ENCODE assay signal across 8 cellular contexts in the genomic region with DNA sequence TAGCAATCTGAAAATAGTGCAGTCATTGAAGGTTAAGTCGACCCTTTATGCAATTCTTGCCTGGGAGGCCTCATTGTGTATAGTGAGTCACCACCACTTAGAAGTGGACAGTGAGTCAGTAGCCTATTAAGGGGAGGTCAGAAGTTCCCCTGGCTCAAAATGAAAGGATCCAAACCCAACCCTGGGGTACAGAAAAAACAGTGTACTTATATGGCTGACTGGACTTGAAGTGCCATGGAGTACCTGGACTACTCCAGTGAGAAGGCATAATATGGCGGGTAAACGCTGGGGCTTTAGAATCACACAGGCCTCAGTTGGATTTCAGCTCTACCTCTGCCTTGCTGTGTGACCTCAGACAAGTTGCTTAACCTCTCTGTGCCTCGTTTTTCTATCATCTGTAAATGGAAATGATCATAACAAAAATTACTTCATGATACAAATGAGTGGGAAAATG. TPM values are rescaled to one million over a fixed set of nuclear protein-coding genes. Genes with fewer than 3 reads are reported as not detected.
DNase-seq lines count a peak whose midpoint lies in the region; FAIRE-seq and TF ChIP-seq lines count a peak whose summit lies in the region.
"Had no signal": no experiment of that assay in that cellular context is flagged by ENCODE, and none has a peak within 500 bp of the region (broad histone marks: within the 10 kb centered on the region; RNA-seq: fewer than 3 reads in every experiment).

No MANE protein-coding gene starts in this region.

- POLR2A ChIA-PET in RWPE1 (lab: Yijun Ruan, JAX; ENCODE audit: low non-redundant PET), result no interaction called here

- peak; percentile 93 for DNase-seq in H4 (ENCODE audit: low spot score)
- peak; percentile 84 for DNase-seq in RWPE1 (ENCODE audit: low spot score)
- peak; percentile 92 for DNase-seq in fibroblast of the conjunctiva (ENCODE audit: low read depth)
- DNase-seq in smooth muscle cell of the brain vasculature (ENCODE audit: low read depth, low spot score), result peak; percentile 56
- DNase-seq in frontal cortex (ENCODE audit: low spot score in 2 of 2), result no peak
- no peak for DNase-seq in HuH-7.5 (ENCODE audit: low spot score)
- no peak for DNase-seq in erythroblast (lab: John Stamatoyannopoulos, UW)

- CTCF ChIA-PET in RWPE1 (lab: Yijun Ruan, JAX), result interaction anchor here (0.7 kb wide), 1 partner anchor 24 kb away, joined by 3 read pairs; no protein-coding TSS in a partner anchor

- no peak for TF ChIP-seq CTCF in RWPE1 (conservative IDR thresholded peaks at IDR 0.05; ENCODE audit: low read depth)

- H3K27ac ChIP-seq in RWPE1, result no peak overlapping the region
- H3K27ac ChIP-seq: neutrophil had no signal

- TF ChIP-seq POLR2A in erythroblast (IDR thresholded peaks at IDR 0.05; ENCODE audit: low read length), result no peak

- FAIRE-seq in frontal cortex (lab: Jason Lieb, UNC), result no peak

RNA-seq across cellular contexts. Expression of a gene that starts 2.2 kb away (rescaled TPM):
- 9.0 and 12.5 TPM in 2 replicates for total RNA-seq in H4 (2014; rRNA removed; shearing (Covaris generic))
- 10.6 TPM for total RNA-seq in frontal cortex

Comparison
In these comparisons a context has a peak if more than half of its experiments do, and no peak if none do; other contexts are left out.
1. DNase-seq: peak in H4 (single experiment), RWPE1 (single experiment), fibroblast of the conjunctiva (single experiment) and smooth muscle cell of the brain vasculature (single experiment); none in frontal cortex (0 of 2), HuH-7.5 (single experiment) and erythroblast (0 of 2).